In genomic region chr9:26954050-26954508, GRCh38 we compare ENCODE assay signal across 1 cellular context.
TF ChIP-seq lines count a peak whose summit lies in the region.

No MANE protein-coding gene starts in this region.

TF ChIP-seq in HEK293, 187 proteins besides CTCF, POLR2A, EP300 and RAD21 (continued from another document):
- TF ChIP-seq PRDM10 (tag by site-specific recombination; IDR thresholded peaks at IDR 0.05) = 0 out of 2 replicates have a peak, but pooled peaks have one; percentile 9
- no peak for TF ChIP-seq ZNF223 (tag by site-specific recombination; IDR thresholded peaks at IDR 0.05)
- no peak for TF ChIP-seq ZNF140 (tag by site-specific recombination; IDR thresholded peaks at IDR 0.05)
- peak; percentile 68; the same call in 1 of the 2 replicates for TF ChIP-seq ZNF133 (tag by site-specific recombination; IDR thresholded peaks at IDR 0.05)
- no peak for TF ChIP-seq PRDM1 (tag by site-specific recombination; IDR thresholded peaks at IDR 0.05)
- peak; percentile 65 for TF ChIP-seq WT1 (tag by site-specific recombination; IDR thresholded peaks at IDR 0.05)
- peak; percentile 66; the same call in 1 of the 2 replicates for TF ChIP-seq TRIM28 (IDR thresholded peaks at IDR 0.05; ENCODE audit: borderline replicate concordance, low read length)
- TF ChIP-seq ZNF138 (tag by site-specific recombination; IDR thresholded peaks at IDR 0.05; ENCODE audit: borderline replicate concordance) = no peak
